ENCODE assay signal across 8 cellular contexts in genomic region chr3:58568572-58569286, GRCh38. TPM values are rescaled to one million over a fixed set of nuclear protein-coding genes. Genes with fewer than 3 reads are reported as not detected.
DNase-seq lines count a peak whose midpoint lies in the region; ATAC-seq and TF ChIP-seq lines count a peak whose summit lies in the region.

No MANE protein-coding gene starts in this region.

- H3K4me1 ChIP-seq in lung (ENCODE audit: control insufficient read depth in 2 of 2, insufficient read depth in 2 of 2, low read length in 2 of 2): peaks cover 0 to 4% of the 10 kb centered on the region in 2 donors

- H3K9me3 ChIP-seq in lung (ENCODE audit: control insufficient read depth in 2 of 2, insufficient read depth in 1 of 2, low read length in 1 of 2): no peaks in the 10 kb centered on the region

- H3K27me3 ChIP-seq in dorsolateral prefrontal cortex (no peaks in the 10 kb centered on the region), lung (ENCODE audit: control insufficient read depth, insufficient read depth) (no peaks in the 10 kb centered on the region)

- ATAC-seq in GM21723 (IDR thresholded peaks at IDR 0.05; ENCODE audit: unreplicated experiment) (peak; percentile 73), lung (ENCODE audit: insufficient read depth, low FRiP score) (peak; percentile 51), GM21576 (IDR thresholded peaks at IDR 0.05; ENCODE audit: unreplicated experiment) (no peak)

- peak overlapping the region in 6 of 59 donors; percentile 4 to 13 (median 11) for H3K4me3 ChIP-seq in dorsolateral prefrontal cortex
- H3K4me3 ChIP-seq in lung: no peak overlapping the region

- no peak overlapping the region for H3K27ac ChIP-seq in C4-2B
- peak overlapping the region in 33 of 59 donors; percentile 2 to 95 (median 49) for H3K27ac ChIP-seq in dorsolateral prefrontal cortex
- H3K27ac ChIP-seq in lung (ENCODE audit: low read depth in 1 of 2, low read length in 1 of 2): no peak overlapping the region

- peaks cover 0 to 14% of the 10 kb centered on the region in 2 donors for H3K36me3 ChIP-seq in lung (ENCODE audit: control insufficient read depth in 2 of 2, insufficient read depth in 2 of 2, low read length in 2 of 2)

- TF ChIP-seq CTCF in C4-2B (conservative IDR thresholded peaks at IDR 0.05) (peak; percentile 89), dorsolateral prefrontal cortex (IDR thresholded peaks at IDR 0.05 in 54 of 56, conservative IDR thresholded peaks at IDR 0.05 in 2 of 56; ENCODE audit: low read depth in 1 of 56, partially characterized antibody in 56 of 56) (peak; percentile 86 to 98 (median 94)), lung (IDR thresholded peaks at IDR 0.05; ENCODE audit: control extremely low read depth, extremely low read depth) (peak; percentile 89)

- DNase-seq in NCI-H345 (lab: John Stamatoyannopoulos, UW) (peak; percentile 65), dorsolateral prefrontal cortex (peak; percentile 75 to 91 (median 82)), lung (ENCODE audit: low spot score) (peak; percentile 77)
- peak; percentile 85 to 89 for DNase-seq in activated CD4-positive, alpha-beta T cell treated with anti-CD3 and anti-CD28 coated beads, Interleukin-2, amount 50 U/mL, for 48 hours
- DNase-seq in stimulated activated CD8-positive, alpha-beta memory T cell treated with anti-CD3 and anti-CD28 coated beads, Interleukin-12 subunit alpha, Interleukin-12 subunit beta, amount 100 ng/mL, for 4 hours (ENCODE audit: low read depth): peak; percentile 29

- intact Hi-C loops in dorsolateral prefrontal cortex (cut with DNase I): loop anchor here (1.0 to 5.0 kb wide), 2 partner anchors 62 to 64 kb away; no protein-coding TSS in a partner anchor

- WGBS in lung, 2 donors: 25 to 31% methylated on average over 17 of the region's 17 CpGs

RNA-seq across cellular contexts. Expression of gene FAM107A, which starts 8.5 kb away (rescaled TPM):
- total RNA-seq in dorsolateral prefrontal cortex (1,000 to 10,000 TPM in 22 of 120 experiments, 100 to 1,000 TPM in 98; 392 to 2,029 (median 764) TPM), lung (10 to 100 TPM in 1 of 2 donors, 1 to 10 TPM in 1; 4.2 to 83.6 TPM)
- 10 to 100 TPM; 21.3 to 48.1 TPM for polyA plus RNA-seq in lung

RNA-seq across cellular contexts. Expression of gene ACOX2, which starts 31.7 kb away (rescaled TPM):
- 10 to 100 TPM in 32 of 120 experiments, 1 to 10 TPM in 88; 2.1 to 21.2 (median 8.1) TPM for total RNA-seq in dorsolateral prefrontal cortex
- 10 to 100 TPM; 10.2 to 24.4 TPM for total RNA-seq in lung
- polyA plus RNA-seq in lung: 10 to 100 TPM in 1 of 2 donors, 1 to 10 TPM in 1; 5.3 to 13.1 TPM

Comparison
In these comparisons a context has a peak if more than half of its experiments do, and no peak if none do; other contexts are left out.
1. H3K27ac ChIP-seq: peak in dorsolateral prefrontal cortex (33 of 59); none in C4-2B (single experiment) and lung (0 of 2).
2. DNase-seq: peak in every context shown above with its lines; median percentile 87 in activated CD4-positive, alpha-beta T cell treated with anti-CD3 and anti-CD28 coated beads, Interleukin-2, amount 50 U/mL, for 48 hours; 82 in dorsolateral prefrontal cortex; 77 in lung; 65 in NCI-H345; 29 in stimulated activated CD8-positive, alpha-beta memory T cell treated with anti-CD3 and anti-CD28 coated beads, Interleukin-12 subunit alpha, Interleukin-12 subunit beta, amount 100 ng/mL, for 4 hours.
3. RNA of gene FAM107A, which starts 8.5 kb away (total RNA-seq): 392 to 2,029 TPM in dorsolateral prefrontal cortex; 4.2 to 83.6 TPM in lung; every median in the first group is over 4 times any median in the second.
4. Peak in every context shown above with its lines, with median percentiles within 50 percentile points of each other: CTCF ChIP-seq.